ENCODE assay signal across 1 cellular context in genomic region chr13:36965767-36966166, GRCh38.
A peak's percentile ranks its signal among the peaks of the same experiment; 100 is the strongest.
TF ChIP-seq lines count a peak whose summit lies in the region.

No MANE protein-coding gene starts in this region.

TF ChIP-seq in SK-N-SH, 30 proteins besides CTCF, POLR2A, EP300 and RAD21 (continued from another document):
- TF ChIP-seq, protein P1, sequence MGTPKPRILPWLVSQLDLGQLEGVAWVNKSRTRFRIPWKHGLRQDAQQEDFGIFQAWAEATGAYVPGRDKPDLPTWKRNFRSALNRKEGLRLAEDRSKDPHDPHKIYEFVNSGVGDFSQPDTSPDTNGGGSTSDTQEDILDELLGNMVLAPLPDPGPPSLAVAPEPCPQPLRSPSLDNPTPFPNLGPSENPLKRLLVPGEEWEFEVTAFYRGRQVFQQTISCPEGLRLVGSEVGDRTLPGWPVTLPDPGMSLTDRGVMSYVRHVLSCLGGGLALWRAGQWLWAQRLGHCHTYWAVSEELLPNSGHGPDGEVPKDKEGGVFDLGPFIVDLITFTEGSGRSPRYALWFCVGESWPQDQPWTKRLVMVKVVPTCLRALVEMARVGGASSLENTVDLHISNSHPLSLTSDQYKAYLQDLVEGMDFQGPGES (IDR thresholded peaks at IDR 0.05; ENCODE audit: low read depth, low read length), result no peak
- TF ChIP-seq GABPA (IDR thresholded peaks at IDR 0.05; ENCODE audit: low read depth) (peak; percentile 43; the same call in 1 of the 2 replicates), SIN3A (IDR thresholded peaks at IDR 0.05; ENCODE audit: borderline replicate concordance, low read depth, low read length) (no peak), TAF1 (IDR thresholded peaks at IDR 0.05; ENCODE audit: borderline replicate concordance, low read depth, low read length) (no peak), TCF12 (IDR thresholded peaks at IDR 0.05) (0 out of 2 replicates have a peak, but pooled peaks have one; percentile 13), FOSL2 (IDR thresholded peaks at IDR 0.05; ENCODE audit: borderline replicate concordance, low read depth) (peak; percentile 82), JUND (IDR thresholded peaks at IDR 0.05) (peak; percentile 66), POLR2AphosphoS5 (IDR thresholded peaks at IDR 0.05; ENCODE audit: low read depth, low read length) (no peak), FOXJ3 (CRISPR knock-in tag; IDR thresholded peaks at IDR 0.05) (no peak)
- TF ChIP-seq, protein P2, sequence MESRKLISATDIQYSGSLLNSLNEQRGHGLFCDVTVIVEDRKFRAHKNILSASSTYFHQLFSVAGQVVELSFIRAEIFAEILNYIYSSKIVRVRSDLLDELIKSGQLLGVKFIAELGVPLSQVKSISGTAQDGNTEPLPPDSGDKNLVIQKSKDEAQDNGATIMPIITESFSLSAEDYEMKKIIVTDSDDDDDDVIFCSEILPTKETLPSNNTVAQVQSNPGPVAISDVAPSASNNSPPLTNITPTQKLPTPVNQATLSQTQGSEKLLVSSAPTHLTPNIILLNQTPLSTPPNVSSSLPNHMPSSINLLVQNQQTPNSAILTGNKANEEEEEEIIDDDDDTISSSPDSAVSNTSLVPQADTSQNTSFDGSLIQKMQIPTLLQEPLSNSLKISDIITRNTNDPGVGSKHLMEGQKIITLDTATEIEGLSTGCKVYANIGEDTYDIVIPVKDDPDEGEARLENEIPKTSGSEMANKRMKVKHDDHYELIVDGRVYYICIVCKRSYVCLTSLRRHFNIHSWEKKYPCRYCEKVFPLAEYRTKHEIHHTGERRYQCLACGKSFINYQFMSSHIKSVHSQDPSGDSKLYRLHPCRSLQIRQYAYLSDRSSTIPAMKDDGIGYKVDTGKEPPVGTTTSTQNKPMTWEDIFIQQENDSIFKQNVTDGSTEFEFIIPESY (IDR thresholded peaks at IDR 0.05; ENCODE audit: borderline replicate concordance, low read depth), result no peak
TF ChIP-seq in SK-N-SH: peak in this region for 4.
